24 cellular contexts compared by ENCODE assay signal in genomic region chr3:138638641-138639040, GRCh38.
"Had no signal": no experiment of that assay in that cellular context is flagged by ENCODE, and none has a peak within 500 bp of the region (broad histone marks: within the 10 kb centered on the region; RNA-seq: fewer than 3 reads in every experiment).

No MANE protein-coding gene starts in this region.

- H3K4me3 ChIP-seq: K562, SJSA1, SK-N-MC had no signal

- H3K36me3 ChIP-seq: SJSA1 had no signal

- H3K27me3 ChIP-seq: SJSA1 had no signal

- FAIRE-seq: HTR-8/SVneo, K562, RCC 7860 had no signal

- DNase-seq: Kasumi-1, MM.1S, NCI-H1092 treated with DMSO at 0.1 percent for 48 hours, NCI-H1436, NCI-H187, NCI-H2029, NCI-H2081 treated with DMSO at 0.1 percent for 48 hours, NCI-H2171, NCI-H226, NCI-H446, NCI-H510A, NCI-H524 treated with DMSO at 0.1 percent for 48 hours, NCI-H69, NCI-H774, Right ventricle myocardium superior, RPMI8226, SIG-M5 had no signal

- H3K4me1 ChIP-seq: SJSA1 had no signal

- H3K27ac ChIP-seq: HL-60, KMS-11, SJSA1, SK-N-MC had no signal

- ATAC-seq: K562 had no signal
